In genomic region chr15:90038639-90039095, GRCh38 we compare ENCODE assay signal across 11 cellular contexts. TPM values are rescaled to one million over a fixed set of nuclear protein-coding genes. Genes with fewer than 3 reads are reported as not detected.
A peak's percentile ranks its signal among the peaks of the same experiment; 100 is the strongest.
DNase-seq lines count a peak whose midpoint lies in the region; ATAC-seq and TF ChIP-seq lines count a peak whose summit lies in the region.
"Had no signal": no experiment of that assay in that cellular context is flagged by ENCODE, and none has a peak within 500 bp of the region (broad histone marks: within the 10 kb centered on the region; RNA-seq: fewer than 3 reads in every experiment).

No MANE protein-coding gene starts in this region.

- H3K27ac Mint-ChIP-seq in WTC11, result 0 out of 2 replicates have a peak overlapping the region, but pooled peaks have one; percentile 20

- peak; percentile 15 for TF ChIP-seq POLR2A in right lobe of liver (IDR thresholded peaks at IDR 0.05)

- peaks cover 69% of the 10 kb centered on the region for H3K4me1 Mint-ChIP-seq in WTC11

- WGBS in right cardiac atrium, result 81% methylated on average over 3 of the region's 3 CpGs
- 26% methylated on average over 3 of the region's 3 CpGs for WGBS in right lobe of liver (ENCODE audit: insufficient coverage, low coverage, low lambda C conversion rate, missing lambda C conversion rate)

- H3K9me3 ChIP-seq in right cardiac atrium (ENCODE audit: control insufficient read depth, low read length), result no peaks in the 10 kb centered on the region
- no peaks in the 10 kb centered on the region for H3K9me3 ChIP-seq in right lobe of liver
- no peaks in the 10 kb centered on the region for H3K9me3 ChIP-seq in upper lobe of right lung
- H3K9me3 ChIP-seq: suprapubic skin had no signal

- no peaks in the 10 kb centered on the region for H3K36me3 Mint-ChIP-seq in WTC11

- peaks cover 11% of the 10 kb centered on the region for H3K4me1 ChIP-seq in right cardiac atrium (ENCODE audit: control insufficient read depth, insufficient read depth, low read length)
- peaks cover 0 to 50% (median 31%) of the 10 kb centered on the region in 4 donors for H3K4me1 ChIP-seq in right lobe of liver
- peaks cover 67% of the 10 kb centered on the region for H3K4me1 ChIP-seq in upper lobe of right lung

- no peak for TF ChIP-seq CTCF in WTC11 (IDR thresholded peaks at IDR 0.05)
- no peak for TF ChIP-seq CTCF in right lobe of liver (IDR thresholded peaks at IDR 0.05)
- TF ChIP-seq CTCF in upper lobe of right lung (IDR thresholded peaks at IDR 0.05), result no peak

- H3K4me3 Mint-ChIP-seq in WTC11, result no peak overlapping the region

- DNase-seq in cardiac septum (ENCODE audit: low spot score) (peak; percentile 62), right cardiac atrium (no peak), WTC11 (ENCODE audit: low spot score) (no peak), right lobe of liver (peak; percentile 33 to 82 (median 59)), upper lobe of right lung (peak; percentile 28), foreskin melanocyte (no peak), H4 (ENCODE audit: low spot score) (no peak), hypothalamus (lab: John Stamatoyannopoulos, UW) (no peak)
- DNase-seq: head of caudate nucleus, SIG-M5 had no signal

- CTCF ChIA-PET in WTC11 (lab: Charles Lee), result interaction anchor here (1.2 to 1.3 kb wide), 2 partner anchors 67 to 150 kb away, joined by 3 to 4 read pairs; no protein-coding TSS in a partner anchor

- H3K36me3 ChIP-seq in right lobe of liver (no peaks in the 10 kb centered on the region), upper lobe of right lung (no peaks in the 10 kb centered on the region)
- H3K36me3 ChIP-seq: suprapubic skin had no signal

- H3K4me3 ChIP-seq in right cardiac atrium (ENCODE audit: low read length) (no peak overlapping the region), right lobe of liver (no peak overlapping the region), upper lobe of right lung (no peak overlapping the region)
- H3K4me3 ChIP-seq: suprapubic skin had no signal

- intact Hi-C loops in cardiac septum (cut with DNase I) (no loop called here), right cardiac atrium (cut with DNase I) (no loop called here), right lobe of liver (cut with DNase I) (no loop called here), upper lobe of right lung (cut with DNase I) (no loop called here)

- POLR2A ChIA-PET in WTC11 (lab: Charles Lee), result no interaction called here

- H3K27ac ChIP-seq in right cardiac atrium (ENCODE audit: low read length) (no peak overlapping the region), right lobe of liver (peak overlapping the region; percentile 32 to 87 (median 49)), upper lobe of right lung (no peak overlapping the region)
- H3K27ac ChIP-seq: suprapubic skin had no signal

- H3K27me3 ChIP-seq in right cardiac atrium (ENCODE audit: control insufficient read depth, insufficient read depth) (no peaks in the 10 kb centered on the region), right lobe of liver (no peaks in the 10 kb centered on the region), upper lobe of right lung (no peaks in the 10 kb centered on the region)
- H3K27me3 ChIP-seq: suprapubic skin had no signal

- H3K27me3 Mint-ChIP-seq in WTC11 (ENCODE audit: low read depth), result no peaks in the 10 kb centered on the region

- H3K9me3 Mint-ChIP-seq in WTC11, result no peaks in the 10 kb centered on the region

- ATAC-seq in right cardiac atrium (no peak), WTC11 (no peak), right lobe of liver (peak; percentile 59 to 83 (median 72)), upper lobe of right lung (no peak)

TF ChIP-seq in WTC11, 78 proteins besides CTCF, POLR2A, EP300 and RAD21:
- no peak for TF ChIP-seq TP53 (CRISPR knock-in tag; IDR thresholded peaks at IDR 0.05)
- TF ChIP-seq E2F5 (CRISPR knock-in tag; IDR thresholded peaks at IDR 0.05), result no peak
- TF ChIP-seq GABPB1 (CRISPR knock-in tag; IDR thresholded peaks at IDR 0.05), result peak; percentile 85
- TF ChIP-seq ESRRA (CRISPR knock-in tag; IDR thresholded peaks at IDR 0.05; ENCODE audit: borderline replicate concordance), result no peak
- TF ChIP-seq ATF1 (CRISPR knock-in tag; IDR thresholded peaks at IDR 0.05), result no peak
- no peak for TF ChIP-seq AFF4 (CRISPR knock-in tag; IDR thresholded peaks at IDR 0.05; ENCODE audit: borderline replicate concordance)

RNA-seq across cellular contexts. Expression of gene ZNF710, which starts 37.5 kb away (rescaled TPM):
- total RNA-seq in cardiac septum (3.9 TPM), right cardiac atrium (10 to 100 TPM in 1 of 4 donors, 1 to 10 TPM in 3; 6.0 to 10.2 (median 8.1) TPM), WTC11 (2021) (22.3 to 25.9 TPM (median 24.0 TPM) in 3 replicates), right lobe of liver (10 to 100 TPM in 1 of 6 experiments, 1 to 10 TPM in 5; 4.7 to 17.1 (median 7.4) TPM), upper lobe of right lung (47.9 TPM)
- 3.4 TPM for polyA plus RNA-seq in right cardiac atrium
- total RNA-seq in H4 (2014; rRNA removed; shearing (Covaris generic)), result 4.7 and 8.4 TPM in 2 replicates

Comparison
In these comparisons a context has a peak if more than half of its experiments do, and no peak if none do; other contexts are left out.
1. DNase-seq: peak in cardiac septum (single experiment), right lobe of liver (3 of 3) and upper lobe of right lung (single experiment); none in right cardiac atrium (0 of 3), WTC11 (single experiment), foreskin melanocyte (single experiment), H4 (single experiment) and hypothalamus (0 of 51).
2. ATAC-seq: peak in right lobe of liver (4 of 4); none in right cardiac atrium (0 of 2), WTC11 (single experiment) and upper lobe of right lung (single experiment).
3. H3K27ac ChIP-seq: peak in right lobe of liver (3 of 3); none in right cardiac atrium (single experiment) and upper lobe of right lung (single experiment).